8 cellular contexts compared by ENCODE assay signal in genomic region chr2:47177042-47177565, GRCh38. TPM values are rescaled to one million over a fixed set of nuclear protein-coding genes. Genes with fewer than 3 reads are reported as not detected.
DNase-seq lines count a peak whose midpoint lies in the region; ATAC-seq, FAIRE-seq and TF ChIP-seq lines count a peak whose summit lies in the region.

No MANE protein-coding gene starts in this region.

- H3K79me2 ChIP-seq in H1 (ENCODE audit: control insufficient read depth in 1 of 2, insufficient read depth in 2 of 2, low read length in 2 of 2), result peaks cover 32 to 41% of the 10 kb centered on the region in 2 experiments
- peaks cover 41% of the 10 kb centered on the region for H3K79me2 ChIP-seq in osteoblast (ENCODE audit: insufficient read depth, low read length)

- H3K27ac ChIP-seq in H1 (ENCODE audit: low read depth, low read length) (peak overlapping the region; percentile 51; the same call in 1 of the 2 replicates), osteoblast (ENCODE audit: low read depth, low read length) (peak overlapping the region; percentile 100)

- TF ChIP-seq POLR2A in H1 (IDR thresholded peaks at IDR 0.05; ENCODE audit: control extremely low read depth in 1 of 2, low read depth in 2 of 2, low read length in 2 of 2), result no peak

- peak overlapping the region; percentile 72 for H2BK12ac ChIP-seq in H1 (ENCODE audit: low read depth, low read length)

- peak overlapping the region; percentile 81; the same call in 1 of the 2 replicates for H4K8ac ChIP-seq in H1 (ENCODE audit: extremely low read depth, insufficient read depth, low read length)

- no peak overlapping the region for H2BK20ac ChIP-seq in H1 (ENCODE audit: low read length)

- H4K20me1 ChIP-seq in H1 (replicated peaks in 1 of 2; ENCODE audit: control insufficient read depth in 1 of 2, insufficient read depth in 2 of 2, low read length in 2 of 2) (peaks cover 22 to 30% of the 10 kb centered on the region in 2 experiments), osteoblast (ENCODE audit: insufficient read depth, low read length) (peaks cover 33% of the 10 kb centered on the region)

- FAIRE-seq in H1 (lab: Jason Lieb, UNC), result no peak

- H3K79me1 ChIP-seq in H1 (ENCODE audit: low read depth, low read length), result peaks cover 2% of the 10 kb centered on the region; the same call in 1 of the 2 replicates

- H3K27me3 ChIP-seq in H1 (replicated peaks in 1 of 4; ENCODE audit: control insufficient read depth in 3 of 4, extremely low read depth in 1 of 4, insufficient read depth in 3 of 4, low read length in 3 of 4), result no peaks in the 10 kb centered on the region; a peak in 1 of 7 replicates
- no peaks in the 10 kb centered on the region for H3K27me3 ChIP-seq in osteoblast (ENCODE audit: insufficient read depth, low read length)

- peak overlapping the region; percentile 95 for H4K91ac ChIP-seq in H1 (replicated peaks; ENCODE audit: insufficient read length, low read length)

- peak overlapping the region; percentile 75 to 91 for H3K4me2 ChIP-seq in H1 (ENCODE audit: insufficient read depth in 1 of 2, low read depth in 2 of 2, low read length in 2 of 2)
- H3K4me2 ChIP-seq in osteoblast (ENCODE audit: insufficient read depth, low read length), result peak overlapping the region; percentile 85

- H3K18ac ChIP-seq in H1 (ENCODE audit: extremely low read depth, low read length), result peak overlapping the region; percentile 26

- H3K23ac ChIP-seq in H1 (ENCODE audit: insufficient read length), result no peak overlapping the region

- CTCF ChIA-PET in H1 (lab: Charles Lee; ENCODE audit: partially characterized antibody), result no interaction called here

- H3K36me3 ChIP-seq in H1 (ENCODE audit: control insufficient read depth in 2 of 4, insufficient read depth in 4 of 4, low read length in 3 of 4) (peaks cover 0 to 13% (median 0%) of the 10 kb centered on the region in 4 experiments; a peak in 1 of 8 replicates), osteoblast (ENCODE audit: insufficient read depth, low read length) (peaks cover 10% of the 10 kb centered on the region)

- no peak overlapping the region for H3K56ac ChIP-seq in H1 (replicated peaks; ENCODE audit: insufficient read length, low read depth, low read length)

- TF ChIP-seq RAD21 in H1 (IDR thresholded peaks at IDR 0.05 in 1 of 2, conservative IDR thresholded peaks at IDR 0.05 in 1 of 2; ENCODE audit: low read depth in 2 of 2, low read length in 2 of 2), result no peak

- 0 out of 2 replicates have a peak overlapping the region, but pooled peaks have one; percentile 29 for H2BK5ac ChIP-seq in H1 (ENCODE audit: low read depth, low read length)

- no peaks in the 10 kb centered on the region for H3K9me3 Mint-ChIP-seq in stimulated activated naive CD8-positive, alpha-beta T cell treated with anti-CD3 and anti-CD28 coated beads, Interleukin-15, Interleukin-2, amounts not matched to agents 100 ng/mL and 50 ng/mL, for 24 hours

- peak overlapping the region; percentile 46 to 60 (median 54) for H3K9ac ChIP-seq in H1 (replicated peaks in 1 of 4; ENCODE audit: extremely low read depth in 1 of 4, low read depth in 3 of 4, low read length in 3 of 4)

- H3K4me3 ChIP-seq in H1 (ENCODE audit: extremely low read depth in 1 of 4, insufficient read depth in 2 of 4, low read depth in 3 of 4, low read length in 4 of 4), result peak overlapping the region; percentile 45 to 97 (median 87); a peak in 5 of 8 replicates
- peak overlapping the region; percentile 99 for H3K4me3 ChIP-seq in osteoblast (ENCODE audit: insufficient read depth, low read length)

- TF ChIP-seq EP300 in H1 (IDR thresholded peaks at IDR 0.05; ENCODE audit: borderline replicate concordance in 1 of 2, low read depth in 2 of 2, low read length in 2 of 2), result no peak

- H2AFZ ChIP-seq in H1 (ENCODE audit: low read length) (peak overlapping the region; percentile 88), osteoblast (ENCODE audit: low read length) (peak overlapping the region; percentile 78)

- peak overlapping the region; percentile 97 for H3K4me3 Mint-ChIP-seq in stimulated activated naive CD8-positive, alpha-beta T cell treated with anti-CD3 and anti-CD28 coated beads, Interleukin-15, Interleukin-2, amounts not matched to agents 100 ng/mL and 50 ng/mL, for 24 hours

- no peak overlapping the region for H2AK5ac ChIP-seq in H1 (ENCODE audit: low read depth, low read length)

- peak overlapping the region; percentile 99 for H3K27ac Mint-ChIP-seq in stimulated activated naive CD8-positive, alpha-beta T cell treated with anti-CD3 and anti-CD28 coated beads, Interleukin-15, Interleukin-2, amounts not matched to agents 100 ng/mL and 50 ng/mL, for 24 hours

- WGBS in H1 (ENCODE audit: extremely low coverage in 1 of 2, insufficient coverage in 1 of 2, insufficient read length in 1 of 2, insufficient replicate concordance in 2 of 2, low coverage in 1 of 2, low lambda C conversion rate in 2 of 2, missing lambda C conversion rate in 1 of 2), 2 experiments, result 43% methylated on average over 16 of the region's 16 CpGs; no CpG with 5 or more reads in 1 of the 2 experiments

- peak overlapping the region; percentile 78 for H2BK120ac ChIP-seq in H1 (replicated peaks; ENCODE audit: low read depth, low read length)

- no peak for DNase-seq in stimulated activated naive CD8-positive, alpha-beta T cell treated with anti-CD3 and anti-CD28 coated beads, Interleukin-15, Interleukin-2, amounts not matched to agents 100 U/mL and 50 U/mL, for 24 hours
- peak; percentile 70 for DNase-seq in MV-4-11 (lab: John Stamatoyannopoulos, UW)
- DNase-seq in H1 (ENCODE audit: low read depth in 1 of 2, low spot score in 2 of 2), result no peak
- no peak for DNase-seq in osteoblast (ENCODE audit: insufficient read length, low spot score, missing footprints)
- no peak for DNase-seq in kidney tubule cell (ENCODE audit: low spot score)
- no peak for DNase-seq in T1000 (lab: John Stamatoyannopoulos, UW)

- peak overlapping the region; percentile 46; the same call in 1 of the 2 replicates for H2BK15ac ChIP-seq in H1 (ENCODE audit: low read length)

- H3K14ac ChIP-seq in H1 (ENCODE audit: insufficient read length), result no peak overlapping the region

- H3K36me3 Mint-ChIP-seq in stimulated activated naive CD8-positive, alpha-beta T cell treated with anti-CD3 and anti-CD28 coated beads, Interleukin-15, Interleukin-2, amounts not matched to agents 100 ng/mL and 50 ng/mL, for 24 hours (ENCODE audit: low read depth), result peaks cover 29% of the 10 kb centered on the region

- ATAC-seq in stimulated activated naive CD8-positive, alpha-beta T cell treated with anti-CD3 and anti-CD28 coated beads, Interleukin-15, Interleukin-2, amounts not matched to agents 100 U/mL and 50 U/mL, for 24 hours, result no peak
- no peak for ATAC-seq in GM21619 (IDR thresholded peaks at IDR 0.05; ENCODE audit: unreplicated experiment)

- peaks cover 6% of the 10 kb centered on the region for H3K23me2 ChIP-seq in H1 (ENCODE audit: low read depth, low read length)

- TF ChIP-seq CTCF in H1 (IDR thresholded peaks at IDR 0.05; ENCODE audit: control extremely low read depth in 1 of 3, insufficient read depth in 1 of 3, low read depth in 1 of 3, low read length in 3 of 3) (no peak), osteoblast (IDR thresholded peaks at IDR 0.05; ENCODE audit: extremely low read depth, low read depth, low read length) (no peak)

- H3K4me1 ChIP-seq in H1 (replicated peaks in 1 of 4; ENCODE audit: control insufficient read depth in 3 of 4, insufficient read depth in 4 of 4, low read length in 3 of 4), result peaks cover 6 to 23% (median 19%) of the 10 kb centered on the region in 4 experiments; a peak in 6 of 7 replicates
- H3K4me1 ChIP-seq in osteoblast (ENCODE audit: insufficient read depth, low read length), result peaks cover 24% of the 10 kb centered on the region

- H3K9me3 ChIP-seq in H1 (ENCODE audit: insufficient read depth in 2 of 2, low read depth in 1 of 2, low read length in 1 of 2), result no peaks in the 10 kb centered on the region
- no peaks in the 10 kb centered on the region for H3K9me3 ChIP-seq in osteoblast (ENCODE audit: low read depth, low read length)

- H3K27me3 Mint-ChIP-seq in stimulated activated naive CD8-positive, alpha-beta T cell treated with anti-CD3 and anti-CD28 coated beads, Interleukin-15, Interleukin-2, amounts not matched to agents 100 ng/mL and 50 ng/mL, for 24 hours, result no peaks in the 10 kb centered on the region

- POLR2A ChIA-PET in H1 (lab: Charles Lee; ENCODE audit: partially characterized antibody), result no interaction called here

- peak overlapping the region; percentile 86 for H3K4ac ChIP-seq in H1 (replicated peaks; ENCODE audit: insufficient read length, low read depth, low read length)

- H3K4me1 Mint-ChIP-seq in stimulated activated naive CD8-positive, alpha-beta T cell treated with anti-CD3 and anti-CD28 coated beads, Interleukin-15, Interleukin-2, amounts not matched to agents 100 ng/mL and 50 ng/mL, for 24 hours (ENCODE audit: low read depth), result peaks cover 54% of the 10 kb centered on the region

- H4K5ac ChIP-seq in H1 (ENCODE audit: insufficient read length, low read depth, low read length), result peak overlapping the region; percentile 90

TF ChIP-seq in H1, 55 proteins besides CTCF, POLR2A, EP300 and RAD21 (continues in another document):
- no peak for TF ChIP-seq RBBP5 (IDR thresholded peaks at IDR 0.05; ENCODE audit: borderline replicate concordance, low read depth, low read length)
- TF ChIP-seq KDM4A (IDR thresholded peaks at IDR 0.05; ENCODE audit: low read depth, low read length, severe bottlenecking), result no peak
- no peak for TF ChIP-seq TCF12 (IDR thresholded peaks at IDR 0.05; ENCODE audit: low read depth, low read length)

RNA-seq across cellular contexts. Expression of gene CALM2, which starts 0.8 kb away (rescaled TPM):
- total RNA-seq in H1 (2021; fragmentation: NEBNext Ultra II Directional; extraction: Animal tissue kit (Norgen Biotek cat#: 25700)), result 456 and 476 TPM in 2 replicates
- 137 and 333 TPM in 2 replicates for polyA plus RNA-seq in H1 (2011; rRNA removed)
- 433 TPM for polyA plus RNA-seq in H1 (2011; cell fraction: cytosol; rRNA removed)
- 26.8 TPM for polyA plus RNA-seq in H1 (2011; cell fraction: nucleus; rRNA removed)
- 289 to 574 TPM (median 317 TPM) in 4 replicates for polyA plus RNA-seq in H1 (2012, experiment 1 of 2)
- 276 TPM for polyA plus RNA-seq in H1 (2012, experiment 2 of 2)
- polyA plus RNA-seq in H1 (2013, experiment 1 of 2), result 270 TPM
- polyA plus RNA-seq in H1 (2013, experiment 2 of 2), result 276 TPM
- polyA minus RNA-seq in H1 (2011; rRNA and poly(A)+ RNA removed), result 58.3 and 61.2 TPM in 2 replicates
- 82.9 TPM for polyA minus RNA-seq in H1 (2011; cell fraction: cytosol; rRNA and poly(A)+ RNA removed)
- polyA minus RNA-seq in H1 (2011; cell fraction: nucleus; rRNA and poly(A)+ RNA removed), result 70.2 TPM
- 548 and 592 TPM in 2 replicates for total RNA-seq in osteoblast

RNA-seq across cellular contexts. Expression of gene STPG4, which starts 22.0 kb away (rescaled TPM):
- total RNA-seq in H1 (2021; fragmentation: NEBNext Ultra II Directional; extraction: Animal tissue kit (Norgen Biotek cat#: 25700)), result 0.27 and 0.28 TPM in 2 replicates
- not detected in 2 replicates for polyA plus RNA-seq in H1 (2011; rRNA removed)
- not detected for polyA plus RNA-seq in H1 (2011; cell fraction: cytosol; rRNA removed)
- 0.20 TPM for polyA plus RNA-seq in H1 (2011; cell fraction: nucleus; rRNA removed)
- polyA plus RNA-seq in H1 (2012, experiment 1 of 2), result 0.21 TPM in 1 of 4 replicates, not detected in the others
- not detected for polyA plus RNA-seq in H1 (2012, experiment 2 of 2)
- polyA plus RNA-seq in H1 (2013, experiment 1 of 2), result 0.08 TPM
- 0.11 TPM for polyA plus RNA-seq in H1 (2013, experiment 2 of 2)
- not detected in 2 replicates for polyA minus RNA-seq in H1 (2011; rRNA and poly(A)+ RNA removed)
- not detected for polyA minus RNA-seq in H1 (2011; cell fraction: cytosol; rRNA and poly(A)+ RNA removed)
- 0.90 TPM for polyA minus RNA-seq in H1 (2011; cell fraction: nucleus; rRNA and poly(A)+ RNA removed)
- total RNA-seq in osteoblast, result 0.59 and 0.72 TPM in 2 replicates
